ENCODE assay signal across 16 cellular contexts in the genomic region with DNA sequence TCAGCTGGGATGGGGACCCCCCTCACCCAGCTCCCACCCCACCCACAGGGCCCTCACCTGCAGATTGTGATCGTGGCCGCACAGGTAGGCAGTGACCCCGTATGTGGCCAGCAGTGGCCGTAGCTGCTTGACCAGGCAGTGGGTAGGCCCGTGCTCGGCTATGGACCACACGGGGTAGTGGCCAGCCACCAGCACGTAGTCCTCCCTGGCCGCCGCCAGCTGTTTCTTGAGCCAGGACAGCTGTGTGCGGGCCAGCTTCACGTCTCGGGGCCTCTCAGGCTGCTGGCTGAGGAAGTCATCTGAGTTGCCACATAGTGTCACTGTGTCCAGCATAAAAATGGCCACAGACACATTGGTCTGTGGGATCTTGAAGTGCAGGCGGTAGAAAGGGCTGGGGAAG. TPM values are rescaled to one million over a fixed set of nuclear protein-coding genes. Genes with fewer than 3 reads are reported as not detected.
"Had no signal": no experiment of that assay in that cellular context is flagged by ENCODE, and none has a peak within 500 bp of the region (broad histone marks: within the 10 kb centered on the region; RNA-seq: fewer than 3 reads in every experiment).

No MANE protein-coding gene starts in this region.

- H3K4me3 Mint-ChIP-seq: activated naive CD8-positive, alpha-beta T cell treated with anti-CD3 and anti-CD28 coated beads, Interleukin-2, amount 10 ng/mL, durations not matched to agents 7 days and 5 days; neural crest cell had no signal

- H3K4me1 Mint-ChIP-seq: neural crest cell had no signal

- H3K9me3 Mint-ChIP-seq: activated naive CD8-positive, alpha-beta T cell treated with anti-CD3 and anti-CD28 coated beads, Interleukin-2, amount 10 ng/mL, durations not matched to agents 7 days and 5 days; neural crest cell had no signal

- H3K27me3 Mint-ChIP-seq: activated naive CD8-positive, alpha-beta T cell treated with anti-CD3 and anti-CD28 coated beads, Interleukin-2, amount 10 ng/mL, durations not matched to agents 7 days and 5 days had no signal

- ATAC-seq: foreskin keratinocyte, SK-N-SH treated with all-trans-retinoic acid at 6 μM for 48 hours had no signal

- DNase-seq: activated CD4-positive, alpha-beta T cell treated with anti-CD3 and anti-CD28 coated beads, Interleukin-2, amount 50 U/mL, for 1 hour; activated CD8-positive, alpha-beta memory T cell treated with anti-CD3 and anti-CD28 coated beads for 24 hours; activated naive CD8-positive, alpha-beta T cell treated with anti-CD3 and anti-CD28 coated beads, Interleukin-2, amount 10 ng/mL, durations not matched to agents 7 days and 5 days; anterior cingulate cortex; brain microvascular endothelial cell; cortex of kidney; effector CD8-positive, alpha-beta T cell; foreskin keratinocyte; glutamatergic neuron; kidney glomerular epithelial cell; ovary; stimulated activated naive CD4-positive, alpha-beta T cell; substantia nigra had no signal

- H3K27ac Mint-ChIP-seq: activated naive CD8-positive, alpha-beta T cell treated with anti-CD3 and anti-CD28 coated beads, Interleukin-2, amount 10 ng/mL, durations not matched to agents 7 days and 5 days had no signal

RNA-seq across cellular contexts. Expression of a gene that starts 37.5 kb away (rescaled TPM):
- total RNA-seq: activated naive CD8-positive, alpha-beta T cell treated with anti-CD3 and anti-CD28 coated beads, Interleukin-2, amount 10 ng/mL, durations not matched to agents 7 days and 5 days; foreskin keratinocyte; T-helper 1 cell treated with Interleukin-12 subunit alpha and Interleukin-12 subunit beta and Interleukin-4 antibody, amounts not matched to agents 30 ng/mL and 1 ng/mL, for 36 hours had no signal
